ENCODE assay signal across 1 cellular context in the genomic region with DNA sequence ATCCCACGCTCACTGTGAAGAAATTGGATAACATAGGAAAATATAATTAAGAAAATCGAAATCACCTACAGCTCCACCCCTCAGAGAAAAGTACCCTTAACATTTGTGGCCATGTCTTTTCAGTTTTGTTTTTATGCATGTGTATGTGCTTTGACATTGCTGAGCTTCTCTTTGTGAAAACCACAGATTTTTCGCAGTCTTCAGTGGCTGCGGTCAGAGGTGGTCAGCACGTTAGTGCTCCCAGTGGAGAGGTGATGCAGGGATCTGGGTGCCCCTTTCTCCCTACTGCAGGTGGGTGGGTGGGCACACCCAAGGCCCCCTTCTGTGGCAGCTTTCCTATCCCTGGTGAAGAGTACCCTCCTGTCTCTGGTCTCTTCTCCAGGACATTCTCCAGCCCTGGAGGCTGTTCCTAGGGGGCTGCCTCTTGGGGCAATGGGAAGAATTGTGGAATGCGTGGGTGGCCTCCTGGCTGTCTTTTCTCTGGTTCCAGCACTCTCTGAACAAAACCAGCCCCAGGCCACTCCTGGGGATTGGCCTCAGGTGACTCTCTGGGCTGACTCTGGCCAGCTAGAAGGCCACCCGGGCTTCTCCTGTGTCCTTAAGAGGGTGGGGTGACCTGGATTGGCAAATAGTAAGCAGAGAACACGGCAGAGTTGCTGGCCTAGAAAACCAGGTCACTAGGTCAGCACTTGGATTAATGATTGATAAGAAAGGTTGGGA.
TF ChIP-seq lines count a peak whose summit lies in the region.

No MANE protein-coding gene starts in this region.

TF ChIP-seq in HepG2, 621 proteins besides CTCF, POLR2A, EP300 and RAD21 (continued from another document and continues in another):
- TF ChIP-seq, protein P1, sequence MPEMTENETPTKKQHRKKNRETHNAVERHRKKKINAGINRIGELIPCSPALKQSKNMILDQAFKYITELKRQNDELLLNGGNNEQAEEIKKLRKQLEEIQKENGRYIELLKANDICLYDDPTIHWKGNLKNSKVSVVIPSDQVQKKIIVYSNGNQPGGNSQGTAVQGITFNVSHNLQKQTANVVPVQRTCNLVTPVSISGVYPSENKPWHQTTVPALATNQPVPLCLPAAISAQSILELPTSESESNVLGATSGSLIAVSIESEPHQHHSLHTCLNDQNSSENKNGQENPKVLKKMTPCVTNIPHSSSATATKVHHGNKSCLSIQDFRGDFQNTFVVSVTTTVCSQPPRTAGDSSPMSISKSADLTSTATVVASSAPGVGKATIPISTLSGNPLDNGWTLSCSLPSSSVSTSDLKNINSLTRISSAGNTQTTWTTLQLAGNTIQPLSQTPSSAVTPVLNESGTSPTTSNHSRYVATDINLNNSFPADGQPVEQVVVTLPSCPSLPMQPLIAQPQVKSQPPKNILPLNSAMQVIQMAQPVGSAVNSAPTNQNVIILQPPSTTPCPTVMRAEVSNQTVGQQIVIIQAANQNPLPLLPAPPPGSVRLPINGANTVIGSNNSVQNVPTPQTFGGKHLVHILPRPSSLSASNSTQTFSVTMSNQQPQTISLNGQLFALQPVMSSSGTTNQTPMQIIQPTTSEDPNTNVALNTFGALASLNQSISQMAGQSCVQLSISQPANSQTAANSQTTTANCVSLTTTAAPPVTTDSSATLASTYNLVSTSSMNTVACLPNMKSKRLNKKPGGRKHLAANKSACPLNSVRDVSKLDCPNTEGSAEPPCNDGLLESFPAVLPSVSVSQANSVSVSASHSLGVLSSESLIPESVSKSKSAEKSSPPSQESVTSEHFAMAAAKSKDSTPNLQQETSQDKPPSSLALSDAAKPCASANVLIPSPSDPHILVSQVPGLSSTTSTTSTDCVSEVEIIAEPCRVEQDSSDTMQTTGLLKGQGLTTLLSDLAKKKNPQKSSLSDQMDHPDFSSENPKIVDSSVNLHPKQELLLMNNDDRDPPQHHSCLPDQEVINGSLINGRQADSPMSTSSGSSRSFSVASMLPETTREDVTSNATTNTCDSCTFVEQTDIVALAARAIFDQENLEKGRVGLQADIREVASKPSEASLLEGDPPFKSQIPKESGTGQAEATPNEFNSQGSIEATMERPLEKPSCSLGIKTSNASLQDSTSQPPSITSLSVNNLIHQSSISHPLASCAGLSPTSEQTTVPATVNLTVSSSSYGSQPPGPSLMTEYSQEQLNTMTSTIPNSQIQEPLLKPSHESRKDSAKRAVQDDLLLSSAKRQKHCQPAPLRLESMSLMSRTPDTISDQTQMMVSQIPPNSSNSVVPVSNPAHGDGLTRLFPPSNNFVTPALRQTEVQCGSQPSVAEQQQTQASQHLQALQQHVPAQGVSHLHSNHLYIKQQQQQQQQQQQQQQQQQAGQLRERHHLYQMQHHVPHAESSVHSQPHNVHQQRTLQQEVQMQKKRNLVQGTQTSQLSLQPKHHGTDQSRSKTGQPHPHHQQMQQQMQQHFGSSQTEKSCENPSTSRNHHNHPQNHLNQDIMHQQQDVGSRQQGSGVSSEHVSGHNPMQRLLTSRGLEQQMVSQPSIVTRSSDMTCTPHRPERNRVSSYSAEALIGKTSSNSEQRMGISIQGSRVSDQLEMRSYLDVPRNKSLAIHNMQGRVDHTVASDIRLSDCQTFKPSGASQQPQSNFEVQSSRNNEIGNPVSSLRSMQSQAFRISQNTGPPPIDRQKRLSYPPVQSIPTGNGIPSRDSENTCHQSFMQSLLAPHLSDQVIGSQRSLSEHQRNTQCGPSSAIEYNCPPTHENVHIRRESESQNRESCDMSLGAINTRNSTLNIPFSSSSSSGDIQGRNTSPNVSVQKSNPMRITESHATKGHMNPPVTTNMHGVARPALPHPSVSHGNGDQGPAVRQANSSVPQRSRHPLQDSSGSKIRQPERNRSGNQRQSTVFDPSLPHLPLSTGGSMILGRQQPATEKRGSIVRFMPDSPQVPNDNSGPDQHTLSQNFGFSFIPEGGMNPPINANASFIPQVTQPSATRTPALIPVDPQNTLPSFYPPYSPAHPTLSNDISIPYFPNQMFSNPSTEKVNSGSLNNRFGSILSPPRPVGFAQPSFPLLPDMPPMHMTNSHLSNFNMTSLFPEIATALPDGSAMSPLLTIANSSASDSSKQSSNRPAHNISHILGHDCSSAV (CRISPR knock-in tag; IDR thresholded peaks at IDR 0.05; ENCODE audit: borderline replicate concordance): no peak
- TF ChIP-seq HHEX (CRISPR knock-in tag; IDR thresholded peaks at IDR 0.05) (no peak), ZNF335 (CRISPR knock-in tag; IDR thresholded peaks at IDR 0.05) (peak; percentile 36; the same call in 1 of the 2 replicates), HOXA9 (CRISPR knock-in tag; IDR thresholded peaks at IDR 0.05; ENCODE audit: borderline replicate concordance) (no peak), KDM3A (CRISPR knock-in tag; IDR thresholded peaks at IDR 0.05; ENCODE audit: low read depth) (no peak), NCOA1 (CRISPR knock-in tag; IDR thresholded peaks at IDR 0.05) (no peak), ZNF337 (CRISPR knock-in tag; IDR thresholded peaks at IDR 0.05; ENCODE audit: borderline replicate concordance, low read depth) (no peak), ZNF292 (CRISPR knock-in tag; IDR thresholded peaks at IDR 0.05; ENCODE audit: borderline replicate concordance, low read depth) (no peak), ZNF256 (CRISPR knock-in tag; conservative IDR thresholded peaks at IDR 0.05) (no peak), ZBTB1 (CRISPR knock-in tag; IDR thresholded peaks at IDR 0.05; ENCODE audit: borderline replicate concordance) (no peak), REPIN1 (CRISPR knock-in tag; IDR thresholded peaks at IDR 0.05; ENCODE audit: borderline replicate concordance, low read depth) (peak; percentile 80; the same call in 1 of the 2 replicates), SSRP1 (CRISPR knock-in tag; IDR thresholded peaks at IDR 0.05) (no peak), RARA (CRISPR knock-in tag; IDR thresholded peaks at IDR 0.05) (peak; percentile 98), ZNF350 (CRISPR knock-in tag; IDR thresholded peaks at IDR 0.05; ENCODE audit: borderline replicate concordance, low read depth) (no peak), PTBP1 (IDR thresholded peaks at IDR 0.05; ENCODE audit: low read depth, low read length, poor library complexity, severe bottlenecking) (no peak), ZNF460 (CRISPR knock-in tag; IDR thresholded peaks at IDR 0.05; ENCODE audit: borderline replicate concordance) (no peak), ZNF24 (IDR thresholded peaks at IDR 0.05) (no peak), ZNF547 (CRISPR knock-in tag; IDR thresholded peaks at IDR 0.05) (no peak), ZNF20 (CRISPR knock-in tag; IDR thresholded peaks at IDR 0.05) (no peak), SALL2 (CRISPR knock-in tag; IDR thresholded peaks at IDR 0.05) (no peak), MZF1 (CRISPR knock-in tag; IDR thresholded peaks at IDR 0.05; ENCODE audit: borderline replicate concordance) (no peak), MATR3 (CRISPR knock-in tag; IDR thresholded peaks at IDR 0.05) (no peak), ZNF737 (CRISPR knock-in tag; IDR thresholded peaks at IDR 0.05; ENCODE audit: borderline replicate concordance) (no peak), ZKSCAN1 (IDR thresholded peaks at IDR 0.05; ENCODE audit: low read length) (no peak), ZNF264 (CRISPR knock-in tag; IDR thresholded peaks at IDR 0.05) (0 out of 2 replicates have a peak, but pooled peaks have one; percentile 38), KLF13 (CRISPR knock-in tag; IDR thresholded peaks at IDR 0.05) (no peak), KLF12 (CRISPR knock-in tag; IDR thresholded peaks at IDR 0.05; ENCODE audit: borderline replicate concordance) (peak; percentile 53; the same call in 1 of the 2 replicates), ZNF674 (CRISPR knock-in tag; IDR thresholded peaks at IDR 0.05; ENCODE audit: low read depth) (no peak), RELA (CRISPR knock-in tag; IDR thresholded peaks at IDR 0.05) (no peak), GTF2F1 (IDR thresholded peaks at IDR 0.05; ENCODE audit: low read length) (no peak), ZSCAN29 (CRISPR knock-in tag; conservative IDR thresholded peaks at IDR 0.05) (no peak), THAP11 (CRISPR knock-in tag; IDR thresholded peaks at IDR 0.05) (peak; percentile 69; the same call in 1 of the 2 replicates)
- TF ChIP-seq, protein P2, sequence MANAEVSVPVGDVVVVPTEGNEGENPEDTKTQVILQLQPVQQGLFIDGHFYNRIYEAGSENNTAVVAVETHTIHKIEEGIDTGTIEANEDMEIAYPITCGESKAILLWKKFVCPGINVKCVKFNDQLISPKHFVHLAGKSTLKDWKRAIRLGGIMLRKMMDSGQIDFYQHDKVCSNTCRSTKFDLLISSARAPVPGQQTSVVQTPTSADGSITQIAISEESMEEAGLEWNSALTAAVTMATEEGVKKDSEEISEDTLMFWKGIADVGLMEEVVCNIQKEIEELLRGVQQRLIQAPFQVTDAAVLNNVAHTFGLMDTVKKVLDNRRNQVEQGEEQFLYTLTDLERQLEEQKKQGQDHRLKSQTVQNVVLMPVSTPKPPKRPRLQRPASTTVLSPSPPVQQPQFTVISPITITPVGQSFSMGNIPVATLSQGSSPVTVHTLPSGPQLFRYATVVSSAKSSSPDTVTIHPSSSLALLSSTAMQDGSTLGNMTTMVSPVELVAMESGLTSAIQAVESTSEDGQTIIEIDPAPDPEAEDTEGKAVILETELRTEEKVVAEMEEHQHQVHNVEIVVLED (CRISPR knock-in tag; IDR thresholded peaks at IDR 0.05; ENCODE audit: borderline replicate concordance): no peak; the same call in 1 of the 2 replicates
- TF ChIP-seq, protein P3, sequence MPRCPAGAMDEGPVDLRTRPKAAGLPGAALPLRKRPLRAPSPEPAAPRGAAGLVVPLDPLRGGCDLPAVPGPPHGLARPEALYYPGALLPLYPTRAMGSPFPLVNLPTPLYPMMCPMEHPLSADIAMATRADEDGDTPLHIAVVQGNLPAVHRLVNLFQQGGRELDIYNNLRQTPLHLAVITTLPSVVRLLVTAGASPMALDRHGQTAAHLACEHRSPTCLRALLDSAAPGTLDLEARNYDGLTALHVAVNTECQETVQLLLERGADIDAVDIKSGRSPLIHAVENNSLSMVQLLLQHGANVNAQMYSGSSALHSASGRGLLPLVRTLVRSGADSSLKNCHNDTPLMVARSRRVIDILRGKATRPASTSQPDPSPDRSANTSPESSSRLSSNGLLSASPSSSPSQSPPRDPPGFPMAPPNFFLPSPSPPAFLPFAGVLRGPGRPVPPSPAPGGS (CRISPR knock-in tag; IDR thresholded peaks at IDR 0.05): no peak
- TF ChIP-seq, protein P4, sequence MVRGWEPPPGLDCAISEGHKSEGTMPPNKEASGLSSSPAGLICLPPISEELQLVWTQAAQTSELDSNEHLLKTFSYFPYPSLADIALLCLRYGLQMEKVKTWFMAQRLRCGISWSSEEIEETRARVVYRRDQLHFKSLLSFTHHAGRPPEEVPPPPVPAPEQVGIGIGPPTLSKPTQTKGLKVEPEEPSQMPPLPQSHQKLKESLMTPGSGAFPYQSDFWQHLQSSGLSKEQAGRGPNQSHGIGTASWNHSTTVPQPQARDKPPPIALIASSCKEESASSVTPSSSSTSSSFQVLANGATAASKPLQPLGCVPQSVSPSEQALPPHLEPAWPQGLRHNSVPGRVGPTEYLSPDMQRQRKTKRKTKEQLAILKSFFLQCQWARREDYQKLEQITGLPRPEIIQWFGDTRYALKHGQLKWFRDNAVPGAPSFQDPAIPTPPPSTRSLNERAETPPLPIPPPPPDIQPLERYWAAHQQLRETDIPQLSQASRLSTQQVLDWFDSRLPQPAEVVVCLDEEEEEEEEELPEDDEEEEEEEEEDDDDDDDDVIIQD (CRISPR knock-in tag; IDR thresholded peaks at IDR 0.05; ENCODE audit: low read depth): no peak
- TF ChIP-seq, protein P5, sequence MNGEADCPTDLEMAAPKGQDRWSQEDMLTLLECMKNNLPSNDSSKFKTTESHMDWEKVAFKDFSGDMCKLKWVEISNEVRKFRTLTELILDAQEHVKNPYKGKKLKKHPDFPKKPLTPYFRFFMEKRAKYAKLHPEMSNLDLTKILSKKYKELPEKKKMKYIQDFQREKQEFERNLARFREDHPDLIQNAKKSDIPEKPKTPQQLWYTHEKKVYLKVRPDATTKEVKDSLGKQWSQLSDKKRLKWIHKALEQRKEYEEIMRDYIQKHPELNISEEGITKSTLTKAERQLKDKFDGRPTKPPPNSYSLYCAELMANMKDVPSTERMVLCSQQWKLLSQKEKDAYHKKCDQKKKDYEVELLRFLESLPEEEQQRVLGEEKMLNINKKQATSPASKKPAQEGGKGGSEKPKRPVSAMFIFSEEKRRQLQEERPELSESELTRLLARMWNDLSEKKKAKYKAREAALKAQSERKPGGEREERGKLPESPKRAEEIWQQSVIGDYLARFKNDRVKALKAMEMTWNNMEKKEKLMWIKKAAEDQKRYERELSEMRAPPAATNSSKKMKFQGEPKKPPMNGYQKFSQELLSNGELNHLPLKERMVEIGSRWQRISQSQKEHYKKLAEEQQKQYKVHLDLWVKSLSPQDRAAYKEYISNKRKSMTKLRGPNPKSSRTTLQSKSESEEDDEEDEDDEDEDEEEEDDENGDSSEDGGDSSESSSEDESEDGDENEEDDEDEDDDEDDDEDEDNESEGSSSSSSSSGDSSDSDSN (CRISPR knock-in tag; IDR thresholded peaks at IDR 0.05): no peak
- TF ChIP-seq, protein P6, sequence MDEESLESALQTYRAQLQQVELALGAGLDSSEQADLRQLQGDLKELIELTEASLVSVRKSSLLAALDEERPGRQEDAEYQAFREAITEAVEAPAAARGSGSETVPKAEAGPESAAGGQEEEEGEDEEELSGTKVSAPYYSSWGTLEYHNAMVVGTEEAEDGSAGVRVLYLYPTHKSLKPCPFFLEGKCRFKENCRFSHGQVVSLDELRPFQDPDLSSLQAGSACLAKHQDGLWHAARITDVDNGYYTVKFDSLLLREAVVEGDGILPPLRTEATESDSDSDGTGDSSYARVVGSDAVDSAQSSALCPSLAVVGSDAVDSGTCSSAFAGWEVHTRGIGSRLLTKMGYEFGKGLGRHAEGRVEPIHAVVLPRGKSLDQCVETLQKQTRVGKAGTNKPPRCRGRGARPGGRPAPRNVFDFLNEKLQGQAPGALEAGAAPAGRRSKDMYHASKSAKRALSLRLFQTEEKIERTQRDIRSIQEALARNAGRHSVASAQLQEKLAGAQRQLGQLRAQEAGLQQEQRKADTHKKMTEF (CRISPR knock-in tag; IDR thresholded peaks at IDR 0.05): peak; percentile 82; the same call in 1 of the 2 replicates
- TF ChIP-seq, protein P7, sequence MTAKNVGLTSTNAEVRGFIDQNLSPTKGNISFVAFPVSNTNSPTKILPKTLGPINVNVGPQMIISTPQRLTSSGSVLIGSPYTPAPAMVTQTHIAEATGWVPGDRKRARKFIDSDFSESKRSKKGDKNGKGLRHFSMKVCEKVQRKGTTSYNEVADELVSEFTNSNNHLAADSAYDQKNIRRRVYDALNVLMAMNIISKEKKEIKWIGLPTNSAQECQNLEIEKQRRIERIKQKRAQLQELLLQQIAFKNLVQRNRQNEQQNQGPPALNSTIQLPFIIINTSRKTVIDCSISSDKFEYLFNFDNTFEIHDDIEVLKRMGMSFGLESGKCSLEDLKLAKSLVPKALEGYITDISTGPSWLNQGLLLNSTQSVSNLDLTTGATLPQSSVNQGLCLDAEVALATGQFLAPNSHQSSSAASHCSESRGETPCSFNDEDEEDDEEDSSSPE (CRISPR knock-in tag; IDR thresholded peaks at IDR 0.05): no peak
- TF ChIP-seq, protein P8, sequence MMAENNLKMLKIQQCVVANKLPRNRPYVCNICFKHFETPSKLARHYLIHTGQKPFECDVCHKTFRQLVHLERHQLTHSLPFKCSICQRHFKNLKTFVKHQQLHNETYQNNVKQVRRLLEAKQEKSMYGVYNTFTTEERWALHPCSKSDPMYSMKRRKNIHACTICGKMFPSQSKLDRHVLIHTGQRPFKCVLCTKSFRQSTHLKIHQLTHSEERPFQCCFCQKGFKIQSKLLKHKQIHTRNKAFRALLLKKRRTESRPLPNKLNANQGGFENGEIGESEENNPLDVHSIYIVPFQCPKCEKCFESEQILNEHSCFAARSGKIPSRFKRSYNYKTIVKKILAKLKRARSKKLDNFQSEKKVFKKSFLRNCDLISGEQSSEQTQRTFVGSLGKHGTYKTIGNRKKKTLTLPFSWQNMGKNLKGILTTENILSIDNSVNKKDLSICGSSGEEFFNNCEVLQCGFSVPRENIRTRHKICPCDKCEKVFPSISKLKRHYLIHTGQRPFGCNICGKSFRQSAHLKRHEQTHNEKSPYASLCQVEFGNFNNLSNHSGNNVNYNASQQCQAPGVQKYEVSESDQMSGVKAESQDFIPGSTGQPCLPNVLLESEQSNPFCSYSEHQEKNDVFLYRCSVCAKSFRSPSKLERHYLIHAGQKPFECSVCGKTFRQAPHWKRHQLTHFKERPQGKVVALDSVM (CRISPR knock-in tag; IDR thresholded peaks at IDR 0.05): no peak
